ENCODE assay signal across 11 cellular contexts in genomic region chr18:48160622-48161021, GRCh38.
DNase-seq lines count a peak whose midpoint lies in the region; ATAC-seq, FAIRE-seq and TF ChIP-seq lines count a peak whose summit lies in the region.
"Had no signal": no experiment of that assay in that cellular context is flagged by ENCODE, and none has a peak within 500 bp of the region (broad histone marks: within the 10 kb centered on the region; RNA-seq: fewer than 3 reads in every experiment).

No MANE protein-coding gene starts in this region.

- no peak for TF ChIP-seq CTCF in choroid plexus epithelial cell (conservative IDR thresholded peaks at IDR 0.05; ENCODE audit: low read depth, low read length)
- TF ChIP-seq CTCF in upper lobe of right lung (IDR thresholded peaks at IDR 0.05): no peak
- no peak for TF ChIP-seq CTCF in D721Med (IDR thresholded peaks at IDR 0.05; ENCODE audit: insufficient read depth, missing control alignments)

- H3K9me3 Mint-ChIP-seq in activated naive CD8-positive, alpha-beta T cell (ENCODE audit: low read depth): no peaks in the 10 kb centered on the region
- no peaks in the 10 kb centered on the region for H3K9me3 Mint-ChIP-seq in activated naive CD8-positive, alpha-beta T cell treated with anti-CD3 and anti-CD28 coated beads, Interleukin-2, amount 50 U/mL, for 24 hours

- intact Hi-C loops in upper lobe of right lung (cut with DNase I): no loop called here

- H3K4me1 ChIP-seq in mucosa of stomach (ENCODE audit: control insufficient read depth, insufficient read depth, low read length) (peaks cover 83% of the 10 kb centered on the region), upper lobe of right lung (peaks cover 5% of the 10 kb centered on the region)

- no peak for FAIRE-seq in D721Med (lab: Jason Lieb, UNC)
- FAIRE-seq: endometrium had no signal

- peak overlapping the region; percentile 71 for H3K4me3 Mint-ChIP-seq in activated naive CD8-positive, alpha-beta T cell
- H3K4me3 Mint-ChIP-seq in activated naive CD8-positive, alpha-beta T cell treated with anti-CD3 and anti-CD28 coated beads, Interleukin-2, amount 50 U/mL, for 24 hours: no peak overlapping the region

- ATAC-seq in activated naive CD8-positive, alpha-beta T cell treated with anti-CD3 and anti-CD28 coated beads, Interleukin-2, amount 50 U/mL, for 24 hours: no peak
- ATAC-seq in upper lobe of right lung (no peak), GM18909 (IDR thresholded peaks at IDR 0.05; ENCODE audit: poor library complexity, unreplicated experiment) (no peak)

- H3K36me3 Mint-ChIP-seq in activated naive CD8-positive, alpha-beta T cell: no peaks in the 10 kb centered on the region
- no peaks in the 10 kb centered on the region for H3K36me3 Mint-ChIP-seq in activated naive CD8-positive, alpha-beta T cell treated with anti-CD3 and anti-CD28 coated beads, Interleukin-2, amount 50 U/mL, for 24 hours (ENCODE audit: low read depth)

- H3K4me3 ChIP-seq in choroid plexus epithelial cell (ENCODE audit: low read depth, low read length) (peak overlapping the region; percentile 68), mucosa of stomach (ENCODE audit: low read length) (peak overlapping the region; percentile 15), upper lobe of right lung (peak overlapping the region; percentile 61)

- H3K9me3 ChIP-seq in mucosa of stomach (ENCODE audit: control insufficient read depth, low read length) (no peaks in the 10 kb centered on the region), upper lobe of right lung (no peaks in the 10 kb centered on the region)

- no peak overlapping the region for H3K27ac Mint-ChIP-seq in activated naive CD8-positive, alpha-beta T cell
- H3K27ac Mint-ChIP-seq in activated naive CD8-positive, alpha-beta T cell treated with anti-CD3 and anti-CD28 coated beads, Interleukin-2, amount 50 U/mL, for 24 hours: no peak overlapping the region

- H3K27ac ChIP-seq in upper lobe of right lung: peak overlapping the region; percentile 87

- H3K9ac ChIP-seq in mucosa of stomach (ENCODE audit: low read length): peak overlapping the region; percentile 68

- peaks cover 7% of the 10 kb centered on the region for H3K4me1 Mint-ChIP-seq in activated naive CD8-positive, alpha-beta T cell (ENCODE audit: low read depth)
- peaks cover 3% of the 10 kb centered on the region for H3K4me1 Mint-ChIP-seq in activated naive CD8-positive, alpha-beta T cell treated with anti-CD3 and anti-CD28 coated beads, Interleukin-2, amount 50 U/mL, for 24 hours

- H3K27me3 Mint-ChIP-seq in activated naive CD8-positive, alpha-beta T cell: peaks cover 10% of the 10 kb centered on the region
- peaks cover 21% of the 10 kb centered on the region for H3K27me3 Mint-ChIP-seq in activated naive CD8-positive, alpha-beta T cell treated with anti-CD3 and anti-CD28 coated beads, Interleukin-2, amount 50 U/mL, for 24 hours

- no peaks in the 10 kb centered on the region for H3K27me3 ChIP-seq in mucosa of stomach (ENCODE audit: control insufficient read depth, insufficient read depth, low read length)
- no peaks in the 10 kb centered on the region for H3K27me3 ChIP-seq in upper lobe of right lung

- H3K36me3 ChIP-seq in mucosa of stomach (ENCODE audit: control insufficient read depth, insufficient read depth, low read length) (no peaks in the 10 kb centered on the region), upper lobe of right lung (no peaks in the 10 kb centered on the region)

- DNase-seq in activated naive CD8-positive, alpha-beta T cell treated with anti-CD3 and anti-CD28 coated beads, Interleukin-2, amount 50 U/mL, for 24 hours: no peak
- DNase-seq in choroid plexus epithelial cell (ENCODE audit: low read depth) (no peak), upper lobe of right lung (no peak), NCI-H2227 treated with DMSO at 0.1 percent for 48 hours (lab: John Stamatoyannopoulos, UW) (no peak), D721Med (ENCODE audit: insufficient read length, low spot score) (no peak)
- DNase-seq: AML-193, KBM-7 had no signal

Comparison
In these comparisons a context has a peak if more than half of its experiments do, and no peak if none do; other contexts are left out.
1. H3K4me3 ChIP-seq: peak in every context shown above with its lines; median percentile 68 in choroid plexus epithelial cell; 61 in upper lobe of right lung; 15 in mucosa of stomach.